ENCODE assay signal across 24 cellular contexts in the genomic region with DNA sequence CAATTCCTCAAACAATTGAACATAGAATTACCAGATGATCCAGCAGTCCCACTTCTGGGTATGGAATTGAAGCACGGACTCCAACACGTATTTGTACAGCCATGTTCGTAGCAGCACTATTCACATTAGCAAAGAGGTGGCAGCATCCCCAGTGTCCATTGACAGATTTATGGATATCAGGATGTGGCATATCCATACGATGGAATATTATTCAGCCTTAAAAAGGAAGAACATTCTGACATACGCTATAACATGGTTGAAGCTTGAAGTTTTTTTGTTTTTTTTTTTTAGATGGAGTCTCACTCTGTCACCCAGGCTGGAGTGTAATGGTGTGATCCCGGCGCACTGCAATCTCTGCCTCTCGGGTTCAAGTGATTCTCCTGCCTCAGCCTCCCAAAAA.
DNase-seq lines count a peak whose midpoint lies in the region; ATAC-seq, FAIRE-seq and TF ChIP-seq lines count a peak whose summit lies in the region.
"Had no signal": no experiment of that assay in that cellular context is flagged by ENCODE, and none has a peak within 500 bp of the region (broad histone marks: within the 10 kb centered on the region; RNA-seq: fewer than 3 reads in every experiment).

No MANE protein-coding gene starts in this region.

- no peak overlapping the region for H3K4me3 Mint-ChIP-seq in neural progenitor cell
- no peak overlapping the region for H3K4me3 Mint-ChIP-seq in activated CD4-positive, alpha-beta T cell treated with anti-CD3 and anti-CD28 coated beads, Interleukin-2, amount 10 ng/mL, durations not matched to agents 24 days and 14 days
- H3K4me3 Mint-ChIP-seq: CD14-positive monocyte; CD4-positive, alpha-beta T cell; CD8-positive, alpha-beta memory T cell; GM23338 had no signal

- DNase-seq in SK-N-SH (no peak), H1 (ENCODE audit: low read depth in 1 of 2, low spot score in 2 of 2) (peak in 1 of 2 experiments; percentile 0), neural progenitor cell (ENCODE audit: low spot score) (no peak), SW480 (ENCODE audit: low spot score) (no peak)
- no peak for DNase-seq in activated CD4-positive, alpha-beta T cell treated with anti-CD3 and anti-CD28 coated beads, Interleukin-2, amount 10 ng/mL, durations not matched to agents 24 days and 14 days
- DNase-seq: AML-193; BE2C; CD4-positive, alpha-beta T cell; CD8-positive, alpha-beta memory T cell; DMS 273 treated with DMSO at 0.1 percent for 48 hours; DMS79; EL; GDM1 had no signal

- peak overlapping the region; percentile 46 for H3K27ac Mint-ChIP-seq in neural progenitor cell
- H3K27ac Mint-ChIP-seq in activated CD4-positive, alpha-beta T cell treated with anti-CD3 and anti-CD28 coated beads, Interleukin-2, amount 10 ng/mL, durations not matched to agents 24 days and 14 days, result no peak overlapping the region
- H3K27ac Mint-ChIP-seq: CD14-positive monocyte; CD4-positive, alpha-beta T cell; CD8-positive, alpha-beta memory T cell; GM23338 had no signal

- H3K9me2 ChIP-seq in SK-N-SH, result no peaks in the 10 kb centered on the region

- no peak overlapping the region for H4K91ac ChIP-seq in H1 (replicated peaks; ENCODE audit: insufficient read length, low read length)

- no peak overlapping the region for H2BK5ac ChIP-seq in H1 (ENCODE audit: low read depth, low read length)

- H3K36me3 ChIP-seq in SK-N-SH (replicated peaks in 1 of 2; ENCODE audit: control insufficient read depth in 1 of 2, insufficient read depth in 2 of 2, low read length in 1 of 2) (no peaks in the 10 kb centered on the region), H1 (ENCODE audit: control insufficient read depth in 2 of 4, insufficient read depth in 4 of 4, low read length in 3 of 4) (no peaks in the 10 kb centered on the region; a peak in 1 of 8 replicates), neural progenitor cell (no peaks in the 10 kb centered on the region)
- H3K36me3 ChIP-seq: BE2C; BLaER1 treated with 17β-estradiol and CSF1 and Interleukin-3, amounts not matched to agents 10 nM and 100 nM; HAP-1 had no signal

- H2AFZ ChIP-seq in SK-N-SH (ENCODE audit: low read depth) (no peak overlapping the region), H1 (ENCODE audit: low read length) (no peak overlapping the region), neural progenitor cell (replicated peaks) (no peak overlapping the region)
- H2AFZ ChIP-seq: GM23338 had no signal

- 84% methylated on average over 8 of the region's 8 CpGs for WGBS in SK-N-SH (ENCODE audit: low lambda C conversion rate)
- WGBS in H1 (ENCODE audit: extremely low coverage in 1 of 2, insufficient coverage in 1 of 2, insufficient read length in 1 of 2, insufficient replicate concordance in 2 of 2, low coverage in 1 of 2, low lambda C conversion rate in 2 of 2, missing lambda C conversion rate in 1 of 2), 2 experiments, result 93% methylated on average over 8 of the region's 8 CpGs; no CpG with 5 or more reads in 1 of the 2 experiments

- H3K36me3 Mint-ChIP-seq in neural progenitor cell, result peaks cover 37% of the 10 kb centered on the region
- no peaks in the 10 kb centered on the region for H3K36me3 Mint-ChIP-seq in activated CD4-positive, alpha-beta T cell treated with anti-CD3 and anti-CD28 coated beads, Interleukin-2, amount 10 ng/mL, durations not matched to agents 24 days and 14 days (ENCODE audit: low read depth)
- H3K36me3 Mint-ChIP-seq: CD14-positive monocyte had no signal

- FAIRE-seq in H1 (lab: Jason Lieb, UNC), result no peak
- FAIRE-seq: D721Med, GM12878, GM19239, H54 had no signal

- H3K79me2 ChIP-seq in SK-N-SH (ENCODE audit: insufficient read depth) (no peaks in the 10 kb centered on the region), H1 (ENCODE audit: control insufficient read depth in 1 of 2, insufficient read depth in 2 of 2, low read length in 2 of 2) (no peaks in the 10 kb centered on the region), neural progenitor cell (ENCODE audit: low read depth) (peaks cover 17% of the 10 kb centered on the region)

- no peak overlapping the region for H2BK12ac ChIP-seq in H1 (ENCODE audit: low read depth, low read length)

- no peak overlapping the region for H3K18ac ChIP-seq in H1 (ENCODE audit: extremely low read depth, low read length)

- peaks cover 21% of the 10 kb centered on the region for H3K9me3 Mint-ChIP-seq in neural progenitor cell
- H3K9me3 Mint-ChIP-seq in activated CD4-positive, alpha-beta T cell treated with anti-CD3 and anti-CD28 coated beads, Interleukin-2, amount 10 ng/mL, durations not matched to agents 24 days and 14 days, result no peaks in the 10 kb centered on the region
- H3K9me3 Mint-ChIP-seq: CD4-positive, alpha-beta T cell had no signal

- no peak overlapping the region for H3K56ac ChIP-seq in H1 (replicated peaks; ENCODE audit: insufficient read length, low read depth, low read length)

- H3K23me2 ChIP-seq in H1 (ENCODE audit: low read depth, low read length), result no peaks in the 10 kb centered on the region; the same call in 1 of the 2 replicates

- no peak overlapping the region for H3K14ac ChIP-seq in H1 (ENCODE audit: insufficient read length)

- H3K9me3 ChIP-seq in SK-N-SH (no peaks in the 10 kb centered on the region), H1 (ENCODE audit: insufficient read depth in 2 of 2, low read depth in 1 of 2, low read length in 1 of 2) (no peaks in the 10 kb centered on the region; a peak in 1 of 4 replicates), neural progenitor cell (ENCODE audit: low read depth) (no peaks in the 10 kb centered on the region)
- H3K9me3 ChIP-seq: BE2C, HAP-1 had no signal

- H4K8ac ChIP-seq in H1 (ENCODE audit: extremely low read depth, insufficient read depth, low read length), result no peak overlapping the region

- no peak overlapping the region for H2AK5ac ChIP-seq in H1 (ENCODE audit: low read depth, low read length)

- H4K20me1 ChIP-seq in SK-N-SH (ENCODE audit: insufficient read depth) (no peaks in the 10 kb centered on the region), H1 (replicated peaks in 1 of 2; ENCODE audit: control insufficient read depth in 1 of 2, insufficient read depth in 2 of 2, low read length in 2 of 2) (no peaks in the 10 kb centered on the region), neural progenitor cell (ENCODE audit: low read depth) (no peaks in the 10 kb centered on the region)
- H4K20me1 ChIP-seq: BLaER1 treated with 17β-estradiol and CSF1 and Interleukin-3, amounts not matched to agents 10 nM and 100 nM had no signal

- H3F3A ChIP-seq in SK-N-SH (replicated peaks; ENCODE audit: insufficient read depth) (no peaks in the 10 kb centered on the region), neural progenitor cell (ENCODE audit: low read depth) (peaks cover 39% of the 10 kb centered on the region)

- H3K4me2 ChIP-seq in SK-N-SH (no peak overlapping the region), H1 (ENCODE audit: insufficient read depth in 1 of 2, low read depth in 2 of 2, low read length in 2 of 2) (no peak overlapping the region), neural progenitor cell (no peak overlapping the region)
- H3K4me2 ChIP-seq: BLaER1 treated with 17β-estradiol and CSF1 and Interleukin-3, amounts not matched to agents 10 nM and 100 nM; GM23338 had no signal

- no peak overlapping the region for H3K4me3 ChIP-seq in SK-N-SH (ENCODE audit: low read depth in 2 of 2, low read length in 1 of 2)
- H3K4me3 ChIP-seq in H1 (ENCODE audit: extremely low read depth in 1 of 4, insufficient read depth in 2 of 4, low read depth in 3 of 4, low read length in 4 of 4), result no peak overlapping the region
- no peak overlapping the region for H3K4me3 ChIP-seq in neural progenitor cell
- H3K4me3 ChIP-seq: BLaER1 treated with 17β-estradiol and CSF1 and Interleukin-3, amounts not matched to agents 10 nM and 100 nM; GM12878; GM23338; HAP-1 had no signal

- TF ChIP-seq RAD21 in SK-N-SH (IDR thresholded peaks at IDR 0.05; ENCODE audit: low read length), result no peak
- TF ChIP-seq RAD21 in H1 (IDR thresholded peaks at IDR 0.05 in 1 of 2, conservative IDR thresholded peaks at IDR 0.05 in 1 of 2; ENCODE audit: low read depth in 2 of 2, low read length in 2 of 2), result no peak

- TF ChIP-seq EP300 in SK-N-SH (IDR thresholded peaks at IDR 0.05; ENCODE audit: borderline replicate concordance in 1 of 2, low read depth in 1 of 2, low read length in 1 of 2) (no peak), H1 (IDR thresholded peaks at IDR 0.05; ENCODE audit: borderline replicate concordance in 1 of 2, low read depth in 2 of 2, low read length in 2 of 2) (no peak)

- peaks cover 65% of the 10 kb centered on the region for H3K4me1 Mint-ChIP-seq in neural progenitor cell
- H3K4me1 Mint-ChIP-seq in activated CD4-positive, alpha-beta T cell treated with anti-CD3 and anti-CD28 coated beads, Interleukin-2, amount 10 ng/mL, durations not matched to agents 24 days and 14 days, result no peaks in the 10 kb centered on the region
- H3K4me1 Mint-ChIP-seq: CD14-positive monocyte had no signal

- H3K27me3 ChIP-seq in SK-N-SH (ENCODE audit: insufficient read depth), result no peaks in the 10 kb centered on the region
- no peaks in the 10 kb centered on the region for H3K27me3 ChIP-seq in H1 (replicated peaks in 1 of 4; ENCODE audit: control insufficient read depth in 3 of 4, extremely low read depth in 1 of 4, insufficient read depth in 3 of 4, low read length in 3 of 4)
- H3K27me3 ChIP-seq in neural progenitor cell, result no peaks in the 10 kb centered on the region
- H3K27me3 ChIP-seq: BE2C; BLaER1 treated with 17β-estradiol and CSF1 and Interleukin-3, amounts not matched to agents 10 nM and 100 nM had no signal

- H3K4me1 ChIP-seq in SK-N-SH (ENCODE audit: control insufficient read depth in 1 of 2, insufficient read depth in 2 of 2, low read depth in 1 of 2, low read length in 1 of 2) (no peaks in the 10 kb centered on the region), H1 (replicated peaks in 1 of 4; ENCODE audit: control insufficient read depth in 3 of 4, insufficient read depth in 4 of 4, low read length in 3 of 4) (peaks cover 6 to 23% (median 16%) of the 10 kb centered on the region in 4 experiments; a peak in 5 of 7 replicates), neural progenitor cell (peaks cover 36% of the 10 kb centered on the region)
- H3K4me1 ChIP-seq: BE2C; BLaER1 treated with 17β-estradiol and CSF1 and Interleukin-3, amounts not matched to agents 10 nM and 100 nM; HAP-1 had no signal

- no peak for TF ChIP-seq POLR2A in H1 (IDR thresholded peaks at IDR 0.05; ENCODE audit: control extremely low read depth in 1 of 2, low read depth in 2 of 2, low read length in 2 of 2)

- H2BK15ac ChIP-seq in H1 (ENCODE audit: low read length), result 0 out of 2 replicates have a peak overlapping the region, but pooled peaks have one; percentile 24

- ATAC-seq in SK-N-SH treated with all-trans-retinoic acid at 6 μM for 48 hours (no peak), GM19324 (IDR thresholded peaks at IDR 0.05; ENCODE audit: low FRiP score, unreplicated experiment) (no peak)
- ATAC-seq: GM12878, GM23338 had no signal

- CTCF ChIA-PET in SK-N-SH (lab: Yijun Ruan, JAX) (no interaction called here), H1 (lab: Charles Lee; ENCODE audit: partially characterized antibody) (interaction anchor here (1.2 kb wide), 1 partner anchor 13 kb away, joined by 4 read pairs; no protein-coding TSS in a partner anchor)

- intact Hi-C loops in activated CD4-positive, alpha-beta T cell treated with anti-CD3 and anti-CD28 coated beads, Interleukin-2, amount 10 ng/mL, durations not matched to agents 24 days and 14 days (cut with micrococcal nuclease), result no loop called here

- H2BK20ac ChIP-seq in H1 (ENCODE audit: low read length), result no peak overlapping the region

- H4K5ac ChIP-seq in H1 (ENCODE audit: insufficient read length, low read depth, low read length), result no peak overlapping the region

- H3K79me1 ChIP-seq in H1 (ENCODE audit: low read depth, low read length), result no peaks in the 10 kb centered on the region

- H3K27me3 Mint-ChIP-seq in neural progenitor cell (ENCODE audit: insufficient read depth, low read depth), result peaks cover 5% of the 10 kb centered on the region
- peaks cover 5% of the 10 kb centered on the region for H3K27me3 Mint-ChIP-seq in activated CD4-positive, alpha-beta T cell treated with anti-CD3 and anti-CD28 coated beads, Interleukin-2, amount 10 ng/mL, durations not matched to agents 24 days and 14 days
- H3K27me3 Mint-ChIP-seq: CD4-positive, alpha-beta T cell; CD8-positive, alpha-beta memory T cell had no signal

- POLR2A ChIA-PET in SK-N-SH (lab: Yijun Ruan, JAX) (no interaction called here), H1 (lab: Charles Lee; ENCODE audit: partially characterized antibody) (no interaction called here)

- no peak overlapping the region for H3K4ac ChIP-seq in H1 (replicated peaks; ENCODE audit: insufficient read length, low read depth, low read length)

- H3K27ac ChIP-seq in SK-N-SH (ENCODE audit: low read depth in 2 of 2, low read length in 1 of 2) (no peak overlapping the region), H1 (ENCODE audit: low read depth, low read length) (no peak overlapping the region), neural progenitor cell (no peak overlapping the region)
- H3K27ac ChIP-seq: 22Rv1; BLaER1 treated with 17β-estradiol and CSF1 and Interleukin-3, amounts not matched to agents 10 nM and 100 nM had no signal

- H3K9ac ChIP-seq in SK-N-SH, result no peak overlapping the region
- H3K9ac ChIP-seq in H1 (replicated peaks in 1 of 4; ENCODE audit: extremely low read depth in 1 of 4, low read depth in 3 of 4, low read length in 3 of 4), result no peak overlapping the region
- no peak overlapping the region for H3K9ac ChIP-seq in neural progenitor cell
- H3K9ac ChIP-seq: BLaER1 treated with 17β-estradiol and CSF1 and Interleukin-3, amounts not matched to agents 10 nM and 100 nM had no signal

- TF ChIP-seq CTCF in SK-N-SH (IDR thresholded peaks at IDR 0.05) (no peak), H1 (IDR thresholded peaks at IDR 0.05; ENCODE audit: control extremely low read depth in 1 of 3, insufficient read depth in 1 of 3, low read depth in 1 of 3, low read length in 3 of 3) (no peak), neural progenitor cell (IDR thresholded peaks at IDR 0.05) (no peak)

- H2BK120ac ChIP-seq in H1 (replicated peaks; ENCODE audit: low read depth, low read length), result no peak overlapping the region

- no peak overlapping the region for H3K23ac ChIP-seq in H1 (ENCODE audit: insufficient read length)
